In the genomic region with DNA sequence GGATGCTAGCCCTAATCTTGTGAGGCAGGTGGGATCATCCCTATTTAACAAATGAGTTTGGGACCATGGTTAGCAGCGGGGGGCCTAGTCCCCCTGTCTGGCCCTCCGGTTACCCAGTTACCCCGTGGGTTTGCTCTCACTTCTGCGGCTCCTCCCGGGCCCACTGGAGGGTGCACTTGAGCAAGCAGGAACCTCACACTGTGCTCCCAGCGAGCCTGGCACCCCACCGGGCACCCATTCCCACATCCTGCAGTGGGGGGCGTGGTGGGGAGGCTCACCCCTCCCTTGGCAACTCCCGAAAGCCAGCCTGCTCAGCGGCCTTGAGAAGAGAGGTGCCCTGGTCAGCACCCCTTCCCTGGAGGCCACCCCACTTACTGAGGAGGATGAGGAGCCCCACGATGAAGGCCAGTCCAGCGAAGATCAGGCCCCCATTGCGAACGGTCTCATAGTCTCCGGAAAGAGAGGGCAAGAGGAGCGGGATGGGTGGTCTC, we compare ENCODE assay signal across 8 cellular contexts. TPM values are rescaled to one million over a fixed set of nuclear protein-coding genes. Genes with fewer than 3 reads are reported as not detected.
DNase-seq lines count a peak whose midpoint lies in the region; ATAC-seq and TF ChIP-seq lines count a peak whose summit lies in the region.

No MANE protein-coding gene starts in this region.

- peak in 4 of 5 donors; percentile 46 to 80 (median 60) for DNase-seq in heart left ventricle
- DNase-seq in right atrium auricular region (ENCODE audit: low spot score) = no peak
- peak; percentile 61 for DNase-seq in RWPE2 (ENCODE audit: low spot score)
- DNase-seq in body of pancreas = peak; percentile 61 to 74 (median 69)
- DNase-seq in lower lobe of right lung = no peak
- no peak for DNase-seq in vagina (ENCODE audit: extremely low spot score in 2 of 2)
- no peak for DNase-seq in superior temporal gyrus (ENCODE audit: extremely low spot score)

- 39 to 63% (median 54%) methylated on average over 8 to 16 of the region's 16 CpGs for WGBS in heart left ventricle, 4 donors
- 15 to 19% methylated on average over 9 to 16 of the region's 16 CpGs for WGBS in body of pancreas, 2 donors

- no peaks in the 10 kb centered on the region for H3K36me3 ChIP-seq in heart left ventricle
- no peaks in the 10 kb centered on the region for H3K36me3 ChIP-seq in right atrium auricular region
- no peaks in the 10 kb centered on the region for H3K36me3 ChIP-seq in RWPE2 (ENCODE audit: low read depth)
- H3K36me3 ChIP-seq in body of pancreas (replicated peaks in 1 of 2; ENCODE audit: insufficient read depth in 1 of 2, low read depth in 2 of 2) = no peaks in the 10 kb centered on the region
- no peaks in the 10 kb centered on the region for H3K36me3 ChIP-seq in lower lobe of right lung
- no peaks in the 10 kb centered on the region for H3K36me3 ChIP-seq in vagina

- H3K4me3 ChIP-seq in heart left ventricle (no peak overlapping the region), right atrium auricular region (no peak overlapping the region), RWPE2 (ENCODE audit: severe bottlenecking) (no peak overlapping the region), body of pancreas (no peak overlapping the region), lower lobe of right lung (no peak overlapping the region), vagina (no peak overlapping the region)

- intact Hi-C loops in heart left ventricle (cut with DNase I) (loop anchor here in 3 of 10 donors (1.0 to 5.0 kb wide), 3 partner anchors 124 to 230 kb away; no protein-coding TSS in a partner anchor), body of pancreas (cut with DNase I) (loop anchor here (5.0 kb wide), 1 partner anchor 125 kb away; no protein-coding TSS in a partner anchor), lower lobe of right lung (cut with DNase I) (no loop called here), vagina (cut with DNase I) (no loop called here)

- H3K9me3 ChIP-seq in heart left ventricle (no peaks in the 10 kb centered on the region), right atrium auricular region (no peaks in the 10 kb centered on the region), RWPE2 (ENCODE audit: severe bottlenecking) (no peaks in the 10 kb centered on the region), body of pancreas (no peaks in the 10 kb centered on the region), lower lobe of right lung (no peaks in the 10 kb centered on the region), vagina (no peaks in the 10 kb centered on the region)

- ATAC-seq in heart left ventricle (no peak), RWPE2 (ENCODE audit: low read depth) (no peak), body of pancreas (no peak), lower lobe of right lung (no peak), HG03457 (IDR thresholded peaks at IDR 0.05; ENCODE audit: unreplicated experiment) (no peak)

- no peaks in the 10 kb centered on the region for H3K27me3 ChIP-seq in heart left ventricle
- no peaks in the 10 kb centered on the region for H3K27me3 ChIP-seq in right atrium auricular region
- no peaks in the 10 kb centered on the region for H3K27me3 ChIP-seq in RWPE2 (ENCODE audit: insufficient read depth, poor library complexity, severe bottlenecking)
- H3K27me3 ChIP-seq in body of pancreas = no peaks in the 10 kb centered on the region
- no peaks in the 10 kb centered on the region for H3K27me3 ChIP-seq in lower lobe of right lung (ENCODE audit: low read depth)
- H3K27me3 ChIP-seq in vagina = no peaks in the 10 kb centered on the region

- TF ChIP-seq CTCF in heart left ventricle (IDR thresholded peaks at IDR 0.05) (peak in 11 of 12 donors; percentile 21 to 72 (median 53)), right atrium auricular region (IDR thresholded peaks at IDR 0.05) (peak in 1 of 2 donors; percentile 68), RWPE2 (IDR thresholded peaks at IDR 0.05; ENCODE audit: poor library complexity, severe bottlenecking) (peak; percentile 39), body of pancreas (IDR thresholded peaks at IDR 0.05) (peak; percentile 38 to 69 (median 49)), lower lobe of right lung (IDR thresholded peaks at IDR 0.05) (peak; percentile 49), vagina (IDR thresholded peaks at IDR 0.05) (peak in 2 of 3 experiments; percentile 23 to 31)

- H3K27ac ChIP-seq in heart left ventricle (peak overlapping the region in 1 of 12 donors; percentile 75), right atrium auricular region (no peak overlapping the region), RWPE2 (ENCODE audit: poor library complexity, severe bottlenecking) (no peak overlapping the region), body of pancreas (peak overlapping the region in 3 of 4 donors; percentile 86 to 88 (median 88)), lower lobe of right lung (no peak overlapping the region), vagina (no peak overlapping the region)

- H3K4me1 ChIP-seq in heart left ventricle = peaks cover 0 to 63% (median 38%) of the 10 kb centered on the region in 12 donors
- H3K4me1 ChIP-seq in right atrium auricular region = peaks cover 0 to 48% of the 10 kb centered on the region in 2 donors
- peaks cover 5% of the 10 kb centered on the region for H3K4me1 ChIP-seq in RWPE2 (ENCODE audit: insufficient read depth, poor library complexity, severe bottlenecking)
- H3K4me1 ChIP-seq in body of pancreas = peaks cover 59% of the 10 kb centered on the region
- peaks cover 61% of the 10 kb centered on the region for H3K4me1 ChIP-seq in lower lobe of right lung
- H3K4me1 ChIP-seq in vagina = peaks cover 34% of the 10 kb centered on the region

- TF ChIP-seq POLR2A in heart left ventricle (IDR thresholded peaks at IDR 0.05) (no peak), body of pancreas (IDR thresholded peaks at IDR 0.05) (peak in 1 of 3 donors; percentile 15), vagina (IDR thresholded peaks at IDR 0.05) (no peak)

RNA-seq across cellular contexts. Expression of a gene that starts 2.5 kb away (rescaled TPM):
- 1 to 10 TPM in 5 of 9 donors, under 1 TPM in 3, not detected in 1; 0.48 to 2.7 (median 1.8) TPM for total RNA-seq in heart left ventricle
- polyA plus RNA-seq in heart left ventricle = 1 to 10 TPM in 1 of 2 donors, under 1 TPM in 1; 0.53 to 1.8 TPM
- under 1 TPM; 0.59 to 0.78 TPM for total RNA-seq in right atrium auricular region
- 100 to 1,000 TPM; 290 to 396 TPM for total RNA-seq in body of pancreas
- 2.8 TPM for total RNA-seq in lower lobe of right lung
- total RNA-seq in vagina = 2.7 TPM

RNA-seq across cellular contexts. Expression of a gene that starts 25.1 kb away (rescaled TPM):
- total RNA-seq in heart left ventricle (1 to 10 TPM in 3 of 9 donors, under 1 TPM in 6; 0.05 to 1.7 (median 0.81) TPM), right atrium auricular region (1 to 10 TPM in 1 of 2 donors, under 1 TPM in 1; 0.67 to 1.3 TPM), body of pancreas (1 to 10 TPM in 1 of 2 donors, under 1 TPM in 1; 0.33 to 1.6 TPM), lower lobe of right lung (0.95 TPM), vagina (0.25 TPM)
- polyA plus RNA-seq in heart left ventricle = under 1 TPM; 0.11 to 0.76 TPM

RNA-seq across cellular contexts. Expression of a gene that starts 54.4 kb away (rescaled TPM):
- total RNA-seq in heart left ventricle (10 to 100 TPM; 24.6 to 51.2 (median 35.0) TPM), right atrium auricular region (10 to 100 TPM; 28.6 to 42.6 TPM), body of pancreas (10 to 100 TPM; 16.8 to 23.9 TPM), lower lobe of right lung (61.2 TPM), vagina (75.4 TPM)
- polyA plus RNA-seq in heart left ventricle = 10 to 100 TPM; 51.2 to 54.0 TPM

Comparison
In these comparisons a context has a peak if more than half of its experiments do, and no peak if none do; other contexts are left out.
1. DNase-seq: peak in heart left ventricle (4 of 5), RWPE2 (single experiment) and body of pancreas (4 of 4); none in right atrium auricular region (single experiment), lower lobe of right lung (single experiment), vagina (0 of 2) and superior temporal gyrus (single experiment).
2. H3K27ac ChIP-seq: peak in body of pancreas (3 of 4); none in right atrium auricular region (0 of 2), RWPE2 (single experiment), lower lobe of right lung (single experiment) and vagina (single experiment).
3. RNA of a gene that starts 2.5 kb away (total RNA-seq): 290 to 396 TPM in body of pancreas; 2.8 TPM in lower lobe of right lung (single experiment), 2.7 TPM in vagina (single experiment), 0.48 to 2.7 TPM in heart left ventricle and 0.59 to 0.78 TPM in right atrium auricular region; every median in the first group is over 10 times any median in the second.